Comparison of ENCODE assay signal across 1 cellular context in the genomic region with DNA sequence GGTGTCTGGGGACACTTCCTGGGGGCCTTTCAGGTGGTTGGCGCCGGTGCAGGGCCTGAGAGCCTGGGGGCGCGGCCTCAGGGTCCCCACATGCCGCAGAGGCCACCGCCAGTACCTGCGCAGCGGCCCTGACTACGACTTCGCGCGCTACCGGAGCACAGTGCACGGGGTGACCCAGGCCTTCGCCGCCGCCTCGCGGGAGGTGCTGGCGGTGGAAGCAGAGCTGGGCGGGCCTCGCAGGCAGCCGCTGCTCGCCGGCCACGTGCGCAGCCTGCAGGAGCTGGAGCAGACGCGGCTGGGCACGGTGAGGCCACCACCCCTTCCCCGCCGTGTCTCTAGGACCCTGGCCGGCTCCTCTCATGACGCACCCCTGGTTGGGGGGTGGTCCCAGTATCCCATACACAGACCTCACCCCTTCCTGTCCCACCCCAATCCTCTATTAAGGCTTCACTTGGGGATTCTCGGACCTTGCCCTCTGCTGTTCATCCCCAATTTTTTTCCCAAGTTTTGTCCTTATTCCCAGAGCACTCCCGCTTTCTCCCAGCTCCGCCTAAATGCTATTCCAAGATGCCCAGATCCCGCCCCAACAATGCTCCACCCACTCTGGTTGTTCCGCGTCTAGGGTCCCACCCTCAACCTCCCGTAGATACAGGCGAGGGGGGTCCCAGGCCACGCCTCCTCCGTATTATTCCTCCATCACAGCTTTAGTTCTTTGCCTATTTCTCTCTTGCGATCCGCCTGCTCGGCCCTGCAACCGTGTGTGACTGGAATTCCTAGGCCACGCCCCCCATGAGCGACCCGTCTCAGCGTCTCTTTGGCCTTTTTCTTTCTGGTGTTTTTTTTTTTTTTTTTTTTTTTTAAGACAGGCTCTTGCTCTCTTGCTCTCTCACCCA.
TF ChIP-seq lines count a peak whose summit lies in the region.

No MANE protein-coding gene starts in this region.

TF ChIP-seq in K562, 482 proteins besides CTCF, POLR2A, EP300 and RAD21 (continued from another document and continues in another):
- TF ChIP-seq HDGF (IDR thresholded peaks at IDR 0.05), result 0 out of 2 replicates have a peak, but pooled peaks have one; percentile 62
- no peak for TF ChIP-seq GABPA (tag; conservative IDR thresholded peaks at IDR 0.05; ENCODE audit: low read depth)
- peak; percentile 79 for TF ChIP-seq EP400 (IDR thresholded peaks at IDR 0.05)
- TF ChIP-seq, protein P1, sequence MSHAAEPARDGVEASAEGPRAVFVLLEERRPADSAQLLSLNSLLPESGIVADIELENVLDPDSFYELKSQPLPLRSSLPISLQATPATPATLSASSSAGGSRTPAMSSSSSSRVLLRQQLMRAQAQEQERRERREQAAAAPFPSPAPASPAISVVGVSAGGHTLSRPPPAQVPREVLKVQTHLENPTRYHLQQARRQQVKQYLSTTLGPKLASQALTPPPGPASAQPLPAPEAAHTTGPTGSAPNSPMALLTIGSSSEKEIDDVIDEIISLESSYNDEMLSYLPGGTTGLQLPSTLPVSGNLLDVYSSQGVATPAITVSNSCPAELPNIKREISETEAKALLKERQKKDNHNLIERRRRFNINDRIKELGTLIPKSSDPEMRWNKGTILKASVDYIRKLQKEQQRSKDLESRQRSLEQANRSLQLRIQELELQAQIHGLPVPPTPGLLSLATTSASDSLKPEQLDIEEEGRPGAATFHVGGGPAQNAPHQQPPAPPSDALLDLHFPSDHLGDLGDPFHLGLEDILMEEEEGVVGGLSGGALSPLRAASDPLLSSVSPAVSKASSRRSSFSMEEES (CRISPR knock-in tag; IDR thresholded peaks at IDR 0.05), result no peak
- TF ChIP-seq ZNF217 (CRISPR knock-in tag; IDR thresholded peaks at IDR 0.05), result no peak
- TF ChIP-seq, protein P2, sequence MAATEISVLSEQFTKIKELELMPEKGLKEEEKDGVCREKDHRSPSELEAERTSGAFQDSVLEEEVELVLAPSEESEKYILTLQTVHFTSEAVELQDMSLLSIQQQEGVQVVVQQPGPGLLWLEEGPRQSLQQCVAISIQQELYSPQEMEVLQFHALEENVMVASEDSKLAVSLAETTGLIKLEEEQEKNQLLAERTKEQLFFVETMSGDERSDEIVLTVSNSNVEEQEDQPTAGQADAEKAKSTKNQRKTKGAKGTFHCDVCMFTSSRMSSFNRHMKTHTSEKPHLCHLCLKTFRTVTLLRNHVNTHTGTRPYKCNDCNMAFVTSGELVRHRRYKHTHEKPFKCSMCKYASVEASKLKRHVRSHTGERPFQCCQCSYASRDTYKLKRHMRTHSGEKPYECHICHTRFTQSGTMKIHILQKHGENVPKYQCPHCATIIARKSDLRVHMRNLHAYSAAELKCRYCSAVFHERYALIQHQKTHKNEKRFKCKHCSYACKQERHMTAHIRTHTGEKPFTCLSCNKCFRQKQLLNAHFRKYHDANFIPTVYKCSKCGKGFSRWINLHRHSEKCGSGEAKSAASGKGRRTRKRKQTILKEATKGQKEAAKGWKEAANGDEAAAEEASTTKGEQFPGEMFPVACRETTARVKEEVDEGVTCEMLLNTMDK (IDR thresholded peaks at IDR 0.05; ENCODE audit: borderline replicate concordance, insufficient read depth, low read depth, low read length, poor library complexity, severe bottlenecking), result peak; percentile 82
- TF ChIP-seq ZNF165 (CRISPR knock-in tag; IDR thresholded peaks at IDR 0.05; ENCODE audit: borderline replicate concordance), result peak; percentile 71; the same call in 1 of the 2 replicates
- TF ChIP-seq MXI1 (IDR thresholded peaks at IDR 0.05; ENCODE audit: low read depth, low read length), result peak; percentile 64
- TF ChIP-seq, protein P3, sequence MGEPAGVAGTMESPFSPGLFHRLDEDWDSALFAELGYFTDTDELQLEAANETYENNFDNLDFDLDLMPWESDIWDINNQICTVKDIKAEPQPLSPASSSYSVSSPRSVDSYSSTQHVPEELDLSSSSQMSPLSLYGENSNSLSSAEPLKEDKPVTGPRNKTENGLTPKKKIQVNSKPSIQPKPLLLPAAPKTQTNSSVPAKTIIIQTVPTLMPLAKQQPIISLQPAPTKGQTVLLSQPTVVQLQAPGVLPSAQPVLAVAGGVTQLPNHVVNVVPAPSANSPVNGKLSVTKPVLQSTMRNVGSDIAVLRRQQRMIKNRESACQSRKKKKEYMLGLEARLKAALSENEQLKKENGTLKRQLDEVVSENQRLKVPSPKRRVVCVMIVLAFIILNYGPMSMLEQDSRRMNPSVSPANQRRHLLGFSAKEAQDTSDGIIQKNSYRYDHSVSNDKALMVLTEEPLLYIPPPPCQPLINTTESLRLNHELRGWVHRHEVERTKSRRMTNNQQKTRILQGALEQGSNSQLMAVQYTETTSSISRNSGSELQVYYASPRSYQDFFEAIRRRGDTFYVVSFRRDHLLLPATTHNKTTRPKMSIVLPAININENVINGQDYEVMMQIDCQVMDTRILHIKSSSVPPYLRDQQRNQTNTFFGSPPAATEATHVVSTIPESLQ (CRISPR knock-in tag; IDR thresholded peaks at IDR 0.05), result peak; percentile 90; the same call in 1 of the 2 replicates
- TF ChIP-seq TAF7 (tag; IDR thresholded peaks at IDR 0.05), result no peak
- peak; percentile 84 for TF ChIP-seq NUFIP1 (IDR thresholded peaks at IDR 0.05; ENCODE audit: partially characterized antibody)
- peak in 1 of 2 experiments; percentile 11; a peak in 2 of 4 replicates for TF ChIP-seq MAZ (CRISPR knock-in tag; conservative IDR thresholded peaks at IDR 0.05 in 1 of 2, IDR thresholded peaks at IDR 0.05 in 1 of 2)
- TF ChIP-seq ETV6 (IDR thresholded peaks at IDR 0.05; ENCODE audit: borderline replicate concordance in 1 of 2, low read depth in 2 of 2, low read length in 1 of 2), result peak in 1 of 2 experiments; percentile 20; a peak in 1 of 4 replicates
- no peak for TF ChIP-seq ETV6 (CRISPR knock-in tag; IDR thresholded peaks at IDR 0.05; ENCODE audit: borderline replicate concordance)
- peak; percentile 80; the same call in 1 of the 2 replicates for TF ChIP-seq KLF13 (tag; IDR thresholded peaks at IDR 0.05; ENCODE audit: borderline replicate concordance, low read depth)
- TF ChIP-seq, protein P4, sequence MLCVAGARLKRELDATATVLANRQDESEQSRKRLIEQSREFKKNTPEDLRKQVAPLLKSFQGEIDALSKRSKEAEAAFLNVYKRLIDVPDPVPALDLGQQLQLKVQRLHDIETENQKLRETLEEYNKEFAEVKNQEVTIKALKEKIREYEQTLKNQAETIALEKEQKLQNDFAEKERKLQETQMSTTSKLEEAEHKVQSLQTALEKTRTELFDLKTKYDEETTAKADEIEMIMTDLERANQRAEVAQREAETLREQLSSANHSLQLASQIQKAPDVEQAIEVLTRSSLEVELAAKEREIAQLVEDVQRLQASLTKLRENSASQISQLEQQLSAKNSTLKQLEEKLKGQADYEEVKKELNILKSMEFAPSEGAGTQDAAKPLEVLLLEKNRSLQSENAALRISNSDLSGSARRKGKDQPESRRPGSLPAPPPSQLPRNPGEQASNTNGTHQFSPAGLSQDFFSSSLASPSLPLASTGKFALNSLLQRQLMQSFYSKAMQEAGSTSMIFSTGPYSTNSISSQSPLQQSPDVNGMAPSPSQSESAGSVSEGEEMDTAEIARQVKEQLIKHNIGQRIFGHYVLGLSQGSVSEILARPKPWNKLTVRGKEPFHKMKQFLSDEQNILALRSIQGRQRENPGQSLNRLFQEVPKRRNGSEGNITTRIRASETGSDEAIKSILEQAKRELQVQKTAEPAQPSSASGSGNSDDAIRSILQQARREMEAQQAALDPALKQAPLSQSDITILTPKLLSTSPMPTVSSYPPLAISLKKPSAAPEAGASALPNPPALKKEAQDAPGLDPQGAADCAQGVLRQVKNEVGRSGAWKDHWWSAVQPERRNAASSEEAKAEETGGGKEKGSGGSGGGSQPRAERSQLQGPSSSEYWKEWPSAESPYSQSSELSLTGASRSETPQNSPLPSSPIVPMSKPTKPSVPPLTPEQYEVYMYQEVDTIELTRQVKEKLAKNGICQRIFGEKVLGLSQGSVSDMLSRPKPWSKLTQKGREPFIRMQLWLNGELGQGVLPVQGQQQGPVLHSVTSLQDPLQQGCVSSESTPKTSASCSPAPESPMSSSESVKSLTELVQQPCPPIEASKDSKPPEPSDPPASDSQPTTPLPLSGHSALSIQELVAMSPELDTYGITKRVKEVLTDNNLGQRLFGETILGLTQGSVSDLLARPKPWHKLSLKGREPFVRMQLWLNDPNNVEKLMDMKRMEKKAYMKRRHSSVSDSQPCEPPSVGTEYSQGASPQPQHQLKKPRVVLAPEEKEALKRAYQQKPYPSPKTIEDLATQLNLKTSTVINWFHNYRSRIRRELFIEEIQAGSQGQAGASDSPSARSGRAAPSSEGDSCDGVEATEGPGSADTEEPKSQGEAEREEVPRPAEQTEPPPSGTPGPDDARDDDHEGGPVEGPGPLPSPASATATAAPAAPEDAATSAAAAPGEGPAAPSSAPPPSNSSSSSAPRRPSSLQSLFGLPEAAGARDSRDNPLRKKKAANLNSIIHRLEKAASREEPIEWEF (CRISPR knock-in tag; IDR thresholded peaks at IDR 0.05), result peak; percentile 49; the same call in 1 of the 2 replicates
- peak; percentile 61 for TF ChIP-seq POLR2G (IDR thresholded peaks at IDR 0.05; ENCODE audit: low read depth, low read length)
- no peak for TF ChIP-seq WHSC1 (IDR thresholded peaks at IDR 0.05; ENCODE audit: low read length)
- no peak for TF ChIP-seq TEAD2 (tag; IDR thresholded peaks at IDR 0.05)
- no peak for TF ChIP-seq DIDO1 (tag; IDR thresholded peaks at IDR 0.05; ENCODE audit: low read depth)
- peak; percentile 69 for TF ChIP-seq ZBTB17 (CRISPR knock-in tag; IDR thresholded peaks at IDR 0.05)
- TF ChIP-seq, protein P5, sequence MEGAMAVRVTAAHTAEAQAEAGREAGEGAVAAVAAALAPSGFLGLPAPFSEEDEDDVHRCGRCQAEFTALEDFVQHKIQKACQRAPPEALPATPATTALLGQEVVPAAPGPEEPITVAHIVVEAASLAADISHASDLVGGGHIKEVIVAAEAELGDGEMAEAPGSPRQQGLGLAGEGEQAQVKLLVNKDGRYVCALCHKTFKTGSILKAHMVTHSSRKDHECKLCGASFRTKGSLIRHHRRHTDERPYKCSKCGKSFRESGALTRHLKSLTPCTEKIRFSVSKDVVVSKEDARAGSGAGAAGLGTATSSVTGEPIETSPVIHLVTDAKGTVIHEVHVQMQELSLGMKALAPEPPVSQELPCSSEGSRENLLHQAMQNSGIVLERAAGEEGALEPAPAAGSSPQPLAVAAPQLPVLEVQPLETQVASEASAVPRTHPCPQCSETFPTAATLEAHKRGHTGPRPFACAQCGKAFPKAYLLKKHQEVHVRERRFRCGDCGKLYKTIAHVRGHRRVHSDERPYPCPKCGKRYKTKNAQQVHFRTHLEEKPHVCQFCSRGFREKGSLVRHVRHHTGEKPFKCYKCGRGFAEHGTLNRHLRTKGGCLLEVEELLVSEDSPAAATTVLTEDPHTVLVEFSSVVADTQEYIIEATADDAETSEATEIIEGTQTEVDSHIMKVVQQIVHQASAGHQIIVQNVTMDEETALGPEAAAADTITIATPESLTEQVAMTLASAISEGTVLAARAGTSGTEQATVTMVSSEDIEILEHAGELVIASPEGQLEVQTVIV (CRISPR knock-in tag; IDR thresholded peaks at IDR 0.05; ENCODE audit: borderline replicate concordance), result no peak
- no peak for TF ChIP-seq ZNF133 (CRISPR knock-in tag; IDR thresholded peaks at IDR 0.05)
- TF ChIP-seq, protein P6, sequence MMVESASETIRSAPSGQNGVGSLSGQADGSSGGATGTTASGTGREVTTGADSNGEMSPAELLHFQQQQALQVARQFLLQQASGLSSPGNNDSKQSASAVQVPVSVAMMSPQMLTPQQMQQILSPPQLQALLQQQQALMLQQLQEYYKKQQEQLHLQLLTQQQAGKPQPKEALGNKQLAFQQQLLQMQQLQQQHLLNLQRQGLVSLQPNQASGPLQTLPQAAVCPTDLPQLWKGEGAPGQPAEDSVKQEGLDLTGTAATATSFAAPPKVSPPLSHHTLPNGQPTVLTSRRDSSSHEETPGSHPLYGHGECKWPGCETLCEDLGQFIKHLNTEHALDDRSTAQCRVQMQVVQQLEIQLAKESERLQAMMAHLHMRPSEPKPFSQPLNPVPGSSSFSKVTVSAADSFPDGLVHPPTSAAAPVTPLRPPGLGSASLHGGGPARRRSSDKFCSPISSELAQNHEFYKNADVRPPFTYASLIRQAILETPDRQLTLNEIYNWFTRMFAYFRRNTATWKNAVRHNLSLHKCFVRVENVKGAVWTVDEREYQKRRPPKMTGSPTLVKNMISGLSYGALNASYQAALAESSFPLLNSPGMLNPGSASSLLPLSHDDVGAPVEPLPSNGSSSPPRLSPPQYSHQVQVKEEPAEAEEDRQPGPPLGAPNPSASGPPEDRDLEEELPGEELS (CRISPR knock-in tag; IDR thresholded peaks at IDR 0.05; ENCODE audit: borderline replicate concordance), result peak; percentile 88; the same call in 1 of the 2 replicates
- TF ChIP-seq, protein P7, sequence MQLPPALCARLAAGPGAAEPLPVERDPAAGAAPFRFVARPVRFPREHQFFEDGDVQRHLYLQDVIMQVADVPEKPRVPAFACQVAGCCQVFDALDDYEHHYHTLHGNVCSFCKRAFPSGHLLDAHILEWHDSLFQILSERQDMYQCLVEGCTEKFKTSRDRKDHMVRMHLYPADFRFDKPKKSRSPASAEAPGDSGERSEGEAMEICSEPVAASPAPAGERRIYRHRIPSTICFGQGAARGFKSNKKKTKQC (CRISPR knock-in tag; IDR thresholded peaks at IDR 0.05), result peak; percentile 95; the same call in 1 of the 2 replicates
- TF ChIP-seq FOXK1 (CRISPR knock-in tag; IDR thresholded peaks at IDR 0.05; ENCODE audit: borderline replicate concordance), result peak; percentile 73; the same call in 1 of the 2 replicates
- TF ChIP-seq CBX1 (IDR thresholded peaks at IDR 0.05; ENCODE audit: low read depth), result peak; percentile 83; the same call in 1 of the 2 replicates
- peak; percentile 88 for TF ChIP-seq ZFX (CRISPR knock-in tag; IDR thresholded peaks at IDR 0.05)
- TF ChIP-seq, protein P8, sequence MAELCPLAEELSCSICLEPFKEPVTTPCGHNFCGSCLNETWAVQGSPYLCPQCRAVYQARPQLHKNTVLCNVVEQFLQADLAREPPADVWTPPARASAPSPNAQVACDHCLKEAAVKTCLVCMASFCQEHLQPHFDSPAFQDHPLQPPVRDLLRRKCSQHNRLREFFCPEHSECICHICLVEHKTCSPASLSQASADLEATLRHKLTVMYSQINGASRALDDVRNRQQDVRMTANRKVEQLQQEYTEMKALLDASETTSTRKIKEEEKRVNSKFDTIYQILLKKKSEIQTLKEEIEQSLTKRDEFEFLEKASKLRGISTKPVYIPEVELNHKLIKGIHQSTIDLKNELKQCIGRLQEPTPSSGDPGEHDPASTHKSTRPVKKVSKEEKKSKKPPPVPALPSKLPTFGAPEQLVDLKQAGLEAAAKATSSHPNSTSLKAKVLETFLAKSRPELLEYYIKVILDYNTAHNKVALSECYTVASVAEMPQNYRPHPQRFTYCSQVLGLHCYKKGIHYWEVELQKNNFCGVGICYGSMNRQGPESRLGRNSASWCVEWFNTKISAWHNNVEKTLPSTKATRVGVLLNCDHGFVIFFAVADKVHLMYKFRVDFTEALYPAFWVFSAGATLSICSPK (IDR thresholded peaks at IDR 0.05; ENCODE audit: borderline replicate concordance), result peak; percentile 30; the same call in 1 of the 2 replicates
- TF ChIP-seq, protein P9, sequence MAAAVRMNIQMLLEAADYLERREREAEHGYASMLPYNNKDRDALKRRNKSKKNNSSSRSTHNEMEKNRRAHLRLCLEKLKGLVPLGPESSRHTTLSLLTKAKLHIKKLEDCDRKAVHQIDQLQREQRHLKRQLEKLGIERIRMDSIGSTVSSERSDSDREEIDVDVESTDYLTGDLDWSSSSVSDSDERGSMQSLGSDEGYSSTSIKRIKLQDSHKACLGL (CRISPR knock-in tag; IDR thresholded peaks at IDR 0.05; ENCODE audit: borderline replicate concordance, poor library complexity, severe bottlenecking), result peak; percentile 73
- no peak for TF ChIP-seq HIVEP1 (CRISPR knock-in tag; IDR thresholded peaks at IDR 0.05)
- no peak for TF ChIP-seq GTF2E2 (tag; IDR thresholded peaks at IDR 0.05)
